In the genomic region with DNA sequence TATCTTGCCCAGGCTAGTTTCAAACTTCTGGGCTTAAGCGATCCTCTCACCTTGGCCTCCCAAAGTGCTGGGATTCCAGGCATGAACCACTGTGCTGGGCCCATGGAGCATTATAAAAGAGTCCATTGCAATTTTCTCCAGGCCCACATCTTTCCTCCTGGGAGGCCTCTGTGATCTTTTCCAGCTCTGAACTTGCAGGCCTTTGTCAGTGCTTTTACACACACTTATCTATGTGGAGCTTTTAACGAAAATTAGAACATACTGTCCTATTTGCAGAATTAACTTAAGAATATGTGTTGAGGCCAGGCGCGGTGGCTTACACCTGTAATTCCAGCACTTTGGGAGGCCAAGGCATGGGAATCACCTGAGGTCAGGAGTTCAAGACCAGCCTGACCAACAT, we compare ENCODE assay signal across 8 cellular contexts. TPM values are rescaled to one million over a fixed set of nuclear protein-coding genes. Genes with fewer than 3 reads are reported as not detected.
"Had no signal": no experiment of that assay in that cellular context is flagged by ENCODE, and none has a peak within 500 bp of the region (broad histone marks: within the 10 kb centered on the region; RNA-seq: fewer than 3 reads in every experiment).

No MANE protein-coding gene starts in this region.

- ATAC-seq: GM12878 had no signal

- FAIRE-seq: G401.6, GM12878, GM12891, GM12892, GM18507, GM19239 had no signal

- DNase-seq: GDM1, GF-D8 had no signal

- H3K4me3 ChIP-seq: GM12878 had no signal

RNA-seq across cellular contexts. Expression of a gene that starts 23.9 kb away (rescaled TPM):
- total RNA-seq: GM12878 had no signal
